ENCODE assay signal across 1 cellular context in the genomic region with DNA sequence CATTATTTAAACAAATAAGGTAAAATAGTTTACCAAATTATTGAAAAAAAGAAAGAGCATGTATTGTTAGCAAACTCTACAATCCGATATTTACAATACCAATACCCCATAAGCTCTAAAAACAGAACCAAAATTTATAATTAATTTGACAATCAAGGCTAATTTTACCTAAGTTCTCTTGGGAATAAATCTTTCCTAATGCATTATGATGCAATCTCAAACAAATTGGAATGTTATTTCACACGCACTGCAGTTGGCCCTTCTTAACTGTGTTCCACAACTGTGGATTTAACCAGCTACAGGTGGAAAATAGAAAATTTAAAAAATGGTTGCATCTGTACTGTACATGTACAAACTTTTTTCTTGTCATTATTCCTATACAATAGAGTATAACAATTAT.
TF ChIP-seq lines count a peak whose summit lies in the region.

No MANE protein-coding gene starts in this region.

TF ChIP-seq in K562, 482 proteins besides CTCF, POLR2A, EP300 and RAD21 (continued from another document):
- TF ChIP-seq CEBPG (CRISPR knock-in tag; IDR thresholded peaks at IDR 0.05), result no peak
- TF ChIP-seq CEBPG (tag; conservative IDR thresholded peaks at IDR 0.05 in 1 of 2, IDR thresholded peaks at IDR 0.05 in 1 of 2), result peak; percentile 14 to 61; a peak in 2 of 4 replicates
- TF ChIP-seq MED1 (CRISPR knock-in tag; IDR thresholded peaks at IDR 0.05; ENCODE audit: borderline replicate concordance), result no peak
- no peak for TF ChIP-seq SPI1 (IDR thresholded peaks at IDR 0.05; ENCODE audit: borderline replicate concordance, low read depth, low read length)
- TF ChIP-seq, protein P1, sequence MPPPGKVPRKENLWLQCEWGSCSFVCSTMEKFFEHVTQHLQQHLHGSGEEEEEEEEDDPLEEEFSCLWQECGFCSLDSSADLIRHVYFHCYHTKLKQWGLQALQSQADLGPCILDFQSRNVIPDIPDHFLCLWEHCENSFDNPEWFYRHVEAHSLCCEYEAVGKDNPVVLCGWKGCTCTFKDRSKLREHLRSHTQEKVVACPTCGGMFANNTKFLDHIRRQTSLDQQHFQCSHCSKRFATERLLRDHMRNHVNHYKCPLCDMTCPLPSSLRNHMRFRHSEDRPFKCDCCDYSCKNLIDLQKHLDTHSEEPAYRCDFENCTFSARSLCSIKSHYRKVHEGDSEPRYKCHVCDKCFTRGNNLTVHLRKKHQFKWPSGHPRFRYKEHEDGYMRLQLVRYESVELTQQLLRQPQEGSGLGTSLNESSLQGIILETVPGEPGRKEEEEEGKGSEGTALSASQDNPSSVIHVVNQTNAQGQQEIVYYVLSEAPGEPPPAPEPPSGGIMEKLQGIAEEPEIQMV (tag; conservative IDR thresholded peaks at IDR 0.05; ENCODE audit: low read depth), result no peak
- TF ChIP-seq SREBF1 (IDR thresholded peaks at IDR 0.05; ENCODE audit: borderline replicate concordance, low read depth, low read length), result no peak
- TF ChIP-seq CEBPB (tag; IDR thresholded peaks at IDR 0.05), result 0 out of 2 replicates have a peak, but pooled peaks have one; percentile 19
- TF ChIP-seq BHLHE40 (IDR thresholded peaks at IDR 0.05; ENCODE audit: low read length), result no peak
- no peak for TF ChIP-seq CREBBP (IDR thresholded peaks at IDR 0.05; ENCODE audit: low read depth, low read length)
TF ChIP-seq in K562: peak in this region for 2.
